23 cellular contexts compared by ENCODE assay signal in the genomic region with DNA sequence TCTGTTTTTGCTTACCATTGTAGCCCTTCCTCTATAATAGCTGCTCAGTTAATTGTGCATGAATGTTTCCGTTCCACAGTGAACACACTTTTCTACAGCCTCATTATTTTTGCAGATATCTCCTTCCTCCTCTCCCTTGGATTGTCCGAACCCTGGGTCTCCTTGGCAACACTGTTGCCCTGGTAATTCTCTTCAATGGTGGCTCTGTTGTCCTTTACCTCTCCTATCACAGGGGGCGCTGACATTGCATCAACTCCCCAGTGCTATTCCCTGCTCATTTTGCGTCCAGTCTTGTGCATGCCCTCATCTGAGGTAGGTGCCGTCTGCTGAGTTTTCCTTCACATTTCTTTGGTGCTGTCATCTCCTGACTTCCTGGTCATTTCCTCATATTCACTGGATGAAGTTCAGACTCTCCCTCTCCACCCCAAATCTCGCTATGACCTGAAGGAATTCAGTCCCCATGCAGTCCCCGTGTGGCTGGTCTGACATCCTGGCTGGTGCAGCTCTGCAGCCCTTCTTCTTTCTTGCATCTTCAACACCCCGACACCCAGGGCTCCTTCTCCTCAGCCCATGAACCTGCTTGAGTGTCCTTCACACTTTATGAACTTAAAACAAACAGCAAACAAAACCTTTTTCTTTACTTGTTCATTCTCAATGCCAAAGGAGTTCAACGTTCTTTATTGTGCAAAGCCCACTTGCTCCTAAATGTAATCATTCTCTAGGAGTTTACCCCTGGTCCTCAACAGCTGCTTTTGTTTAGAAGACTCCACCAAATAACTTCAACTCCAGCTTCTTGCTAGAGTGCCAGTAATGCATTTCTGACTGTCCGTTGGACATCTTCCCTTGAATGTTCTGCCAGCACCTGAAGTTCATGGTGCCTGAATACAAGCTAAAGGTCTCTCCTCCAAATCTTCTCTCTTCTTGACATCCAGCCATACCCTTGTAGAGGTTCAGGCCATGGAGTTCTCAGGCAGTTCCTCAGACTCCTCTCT. TPM values are rescaled to one million over a fixed set of nuclear protein-coding genes. Genes with fewer than 3 reads are reported as not detected.
DNase-seq lines count a peak whose midpoint lies in the region; ATAC-seq, FAIRE-seq and TF ChIP-seq lines count a peak whose summit lies in the region.
"Had no signal": no experiment of that assay in that cellular context is flagged by ENCODE, and none has a peak within 500 bp of the region (broad histone marks: within the 10 kb centered on the region; RNA-seq: fewer than 3 reads in every experiment).

No MANE protein-coding gene starts in this region.

- TF ChIP-seq CTCF in endodermal cell (conservative IDR thresholded peaks at IDR 0.05) (peak; percentile 69), progenitor cell of endocrine pancreas (IDR thresholded peaks at IDR 0.05; ENCODE audit: unreplicated experiment) (no peak)

- DNase-seq in GM03348 (ENCODE audit: low spot score), result peak; percentile 24
- no peak for DNase-seq in HTR-8/SVneo (ENCODE audit: insufficient read length, low spot score)
- peak; percentile 75 for DNase-seq in endodermal cell
- DNase-seq in progenitor cell of endocrine pancreas (ENCODE audit: low spot score, unreplicated experiment), result no peak
- DNase-seq in NCI-H2227 (lab: John Stamatoyannopoulos, UW; ENCODE audit: unreplicated experiment), result no peak
- no peak for DNase-seq in MG63
- DNase-seq in AG08396 (ENCODE audit: low spot score), result no peak
- DNase-seq: activated CD4-positive, alpha-beta T cell treated with anti-CD3 and anti-CD28 coated beads, Interleukin-2, amount 10 ng/mL, durations not matched to agents 24 days and 14 days; activated naive CD8-positive, alpha-beta T cell treated with anti-CD3 and anti-CD28 coated beads for 36 hours; effector memory CD8-positive, alpha-beta T cell; immature natural killer cell; KBM-7; NCI-H1105 treated with DMSO at 0.1 percent for 48 hours; NCI-H345; substantia nigra; T-helper 9 cell had no signal

- 93 to 94% methylated on average over 7 to 10 of the region's 10 CpGs for WGBS in endodermal cell (ENCODE audit: insufficient coverage in 1 of 2, insufficient read length in 1 of 2), 2 experiments

- no peaks in the 10 kb centered on the region for H3K9me3 Mint-ChIP-seq in endodermal cell
- H3K9me3 Mint-ChIP-seq in progenitor cell of endocrine pancreas (ENCODE audit: low read depth), result peaks cover 8% of the 10 kb centered on the region
- H3K9me3 Mint-ChIP-seq: activated naive CD8-positive, alpha-beta T cell treated with anti-CD3 and anti-CD28 coated beads for 36 hours; effector memory CD8-positive, alpha-beta T cell; immature natural killer cell; memory B cell had no signal

- H3K27me3 Mint-ChIP-seq in endodermal cell (ENCODE audit: insufficient read depth) (no peaks in the 10 kb centered on the region), progenitor cell of endocrine pancreas (no peaks in the 10 kb centered on the region)
- H3K27me3 Mint-ChIP-seq: activated CD4-positive, alpha-beta T cell treated with anti-CD3 and anti-CD28 coated beads, Interleukin-2, amount 10 ng/mL, durations not matched to agents 24 days and 14 days; activated naive CD8-positive, alpha-beta T cell treated with anti-CD3 and anti-CD28 coated beads for 36 hours; effector memory CD8-positive, alpha-beta T cell; memory B cell had no signal

- peaks cover 58% of the 10 kb centered on the region for H3K36me3 ChIP-seq in endodermal cell (ENCODE audit: control insufficient read depth, insufficient read depth, low read length)
- no peaks in the 10 kb centered on the region; the same call in 1 of the 2 replicates for H3K36me3 ChIP-seq in MG63
- H3K36me3 ChIP-seq: cardiac muscle cell, right atrium auricular region, SJSA1 had no signal

- H3K9me3 ChIP-seq in endodermal cell (ENCODE audit: control insufficient read depth, low read length), result no peaks in the 10 kb centered on the region
- H3K9me3 ChIP-seq in MG63, result no peaks in the 10 kb centered on the region
- H3K9me3 ChIP-seq: right atrium auricular region, SJSA1 had no signal

- H3K4me1 ChIP-seq in endodermal cell (ENCODE audit: control insufficient read depth, insufficient read depth, low read length), result peaks cover 13% of the 10 kb centered on the region

- peaks cover 18% of the 10 kb centered on the region for H3K36me3 Mint-ChIP-seq in endodermal cell (ENCODE audit: low read depth)
- peaks cover 6% of the 10 kb centered on the region for H3K36me3 Mint-ChIP-seq in progenitor cell of endocrine pancreas (ENCODE audit: insufficient read depth)
- H3K36me3 Mint-ChIP-seq: activated naive CD8-positive, alpha-beta T cell treated with anti-CD3 and anti-CD28 coated beads for 36 hours; immature natural killer cell had no signal

- H3K4me1 Mint-ChIP-seq in endodermal cell (peaks cover 52% of the 10 kb centered on the region), progenitor cell of endocrine pancreas (ENCODE audit: low read depth) (peaks cover 59% of the 10 kb centered on the region)

- H3K27me3 ChIP-seq in endodermal cell (ENCODE audit: control insufficient read depth, insufficient read depth, low read length, poor library complexity, severe bottlenecking) (no peaks in the 10 kb centered on the region), MG63 (no peaks in the 10 kb centered on the region)
- H3K27me3 ChIP-seq: cardiac muscle cell, right atrium auricular region, SJSA1 had no signal

- H3K27ac Mint-ChIP-seq in endodermal cell (no peak overlapping the region), progenitor cell of endocrine pancreas (peak overlapping the region; percentile 2)
- H3K27ac Mint-ChIP-seq: activated CD4-positive, alpha-beta T cell treated with anti-CD3 and anti-CD28 coated beads, Interleukin-2, amount 10 ng/mL, durations not matched to agents 24 days and 14 days; activated naive CD8-positive, alpha-beta T cell treated with anti-CD3 and anti-CD28 coated beads for 36 hours; memory B cell had no signal

- FAIRE-seq in HTR-8/SVneo (lab: Jason Lieb, UNC), result peak; percentile 49
- FAIRE-seq: frontal cortex had no signal

- H3K4me3 Mint-ChIP-seq in endodermal cell (no peak overlapping the region), progenitor cell of endocrine pancreas (ENCODE audit: low read depth) (no peak overlapping the region)
- H3K4me3 Mint-ChIP-seq: activated CD4-positive, alpha-beta T cell treated with anti-CD3 and anti-CD28 coated beads, Interleukin-2, amount 10 ng/mL, durations not matched to agents 24 days and 14 days; activated naive CD8-positive, alpha-beta T cell treated with anti-CD3 and anti-CD28 coated beads for 36 hours; CD14-positive monocyte; effector memory CD8-positive, alpha-beta T cell; immature natural killer cell; memory B cell had no signal

- no peak overlapping the region for H3K27ac ChIP-seq in endodermal cell (ENCODE audit: low read depth, low read length)
- H3K27ac ChIP-seq: cardiac muscle cell, SJSA1 had no signal

- no peak overlapping the region for H3K9ac ChIP-seq in endodermal cell (ENCODE audit: extremely low read depth, low read length, poor library complexity, severe bottlenecking)

- H3K4me3 ChIP-seq in endodermal cell (ENCODE audit: low read length) (no peak overlapping the region), MG63 (no peak overlapping the region)
- H3K4me3 ChIP-seq: cardiac muscle cell, right atrium auricular region, SJSA1 had no signal

- no peak for ATAC-seq in GM21390 (IDR thresholded peaks at IDR 0.05; ENCODE audit: unreplicated experiment)
- ATAC-seq: effector memory CD8-positive, alpha-beta T cell had no signal

RNA-seq across cellular contexts. Expression of a gene that starts 21.3 kb away (rescaled TPM):
- 100 to 1,000 TPM; 164 to 222 TPM for total RNA-seq in endodermal cell
- polyA plus RNA-seq in endodermal cell (2013, experiment 1 of 2), result 42.0 TPM
- 48.6 TPM for polyA plus RNA-seq in endodermal cell (2013, experiment 2 of 2)
- 53.7 and 55.2 TPM in 2 replicates for total RNA-seq in progenitor cell of endocrine pancreas
- total RNA-seq in MG63 (2014; rRNA removed; shearing (Covaris generic); ENCODE audit: low replicate concordance), result 23.8 and 26.2 TPM in 2 replicates

Comparison
In these comparisons a context has a peak if more than half of its experiments do, and no peak if none do; other contexts are left out.
1. DNase-seq: peak in GM03348 (single experiment) and endodermal cell (single experiment); none in HTR-8/SVneo (single experiment), progenitor cell of endocrine pancreas (single experiment), NCI-H2227 (single experiment), MG63 (single experiment) and AG08396 (single experiment).